2 cellular contexts compared by ENCODE assay signal in genomic region chr1:230798187-230798484, GRCh38.
TF ChIP-seq lines count a peak whose summit lies in the region.

No MANE protein-coding gene starts in this region.

TF ChIP-seq in IMR-90, 13 proteins besides CTCF, POLR2A, EP300 and RAD21:
- no peak for TF ChIP-seq ELK1 (IDR thresholded peaks at IDR 0.05; ENCODE audit: borderline replicate concordance, low read depth, low read length)
- no peak for TF ChIP-seq RCOR1 (IDR thresholded peaks at IDR 0.05; ENCODE audit: insufficient replicate concordance, low read length)
- no peak for TF ChIP-seq CHD1 (IDR thresholded peaks at IDR 0.05; ENCODE audit: low read depth, low read length)
- TF ChIP-seq MAFK (IDR thresholded peaks at IDR 0.05; ENCODE audit: low read depth, low read length) = no peak
- no peak for TF ChIP-seq CEBPB (IDR thresholded peaks at IDR 0.05; ENCODE audit: low read depth, low read length)
- no peak for TF ChIP-seq SMC3 (IDR thresholded peaks at IDR 0.05; ENCODE audit: low read depth, low read length)

TF ChIP-seq in K562, 482 proteins besides CTCF, POLR2A, EP300 and RAD21:
- TF ChIP-seq BCOR (IDR thresholded peaks at IDR 0.05) (no peak), ESRRA (IDR thresholded peaks at IDR 0.05; ENCODE audit: borderline replicate concordance, low read depth) (peak; percentile 3; the same call in 1 of the 2 replicates), LCOR (CRISPR knock-in tag; IDR thresholded peaks at IDR 0.05) (peak; percentile 18; the same call in 1 of the 2 replicates)
